ENCODE assay signal across 21 cellular contexts in the genomic region with DNA sequence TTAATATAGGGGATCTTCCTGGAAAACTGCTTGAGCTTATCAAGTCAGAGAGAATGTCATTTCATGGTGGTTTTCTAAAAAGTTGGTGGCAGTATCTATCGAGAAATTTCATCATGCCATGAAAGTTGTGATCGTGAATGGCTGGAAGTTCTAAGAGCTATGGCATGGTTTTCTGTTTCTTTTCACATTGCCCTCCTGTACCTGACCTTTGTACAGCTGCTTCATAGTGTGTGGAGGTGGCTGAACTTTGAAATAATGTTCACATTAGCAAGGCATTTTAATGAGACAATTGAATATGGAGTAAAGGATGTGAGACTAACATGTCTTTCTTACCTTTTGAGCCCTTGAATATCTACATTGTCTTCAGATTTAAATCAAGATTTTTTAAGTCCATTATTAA.
"Had no signal": no experiment of that assay in that cellular context is flagged by ENCODE, and none has a peak within 500 bp of the region (broad histone marks: within the 10 kb centered on the region; RNA-seq: fewer than 3 reads in every experiment).

No MANE protein-coding gene starts in this region.

- H3K9me3 ChIP-seq: MG63, Peyer's patch, SJCRH30 had no signal

- H2AFZ ChIP-seq: PC-9 had no signal

- H3K36me3 ChIP-seq: MG63, Peyer's patch, SJCRH30 had no signal

- DNase-seq: IMR-90, Karpas-422, KG1, MG63, NCI-H1092, NCI-H1417 treated with DMSO at 0.1 percent for 48 hours, NCI-H1694 treated with DMSO at 0.1 percent for 48 hours, NCI-H1930, NCI-H2081, NCI-H2107, NCI-H2227 treated with DMSO at 0.1 percent for 48 hours, NCI-H524, NCI-H526 treated with DMSO at 0.1 percent for 48 hours, NCI-H748 treated with DMSO at 0.1 percent for 48 hours, PC-9, SHP77 treated with DMSO at 0.1 percent for 48 hours, SJCRH30 had no signal

- H3K4me3 ChIP-seq: MG63, PC-9, Peyer's patch, SJCRH30 had no signal

- H3K27ac ChIP-seq: HL-60, PC-9, SJCRH30 had no signal

- H3K27me3 ChIP-seq: MG63, Peyer's patch, SJCRH30 had no signal

- ATAC-seq: Right ventricle myocardium inferior, SK-N-SH treated with all-trans-retinoic acid at 6 μM for 48 hours had no signal

- H3K4me2 ChIP-seq: PC-9 had no signal

- H3K4me1 ChIP-seq: SJCRH30 had no signal
